In the genomic region with DNA sequence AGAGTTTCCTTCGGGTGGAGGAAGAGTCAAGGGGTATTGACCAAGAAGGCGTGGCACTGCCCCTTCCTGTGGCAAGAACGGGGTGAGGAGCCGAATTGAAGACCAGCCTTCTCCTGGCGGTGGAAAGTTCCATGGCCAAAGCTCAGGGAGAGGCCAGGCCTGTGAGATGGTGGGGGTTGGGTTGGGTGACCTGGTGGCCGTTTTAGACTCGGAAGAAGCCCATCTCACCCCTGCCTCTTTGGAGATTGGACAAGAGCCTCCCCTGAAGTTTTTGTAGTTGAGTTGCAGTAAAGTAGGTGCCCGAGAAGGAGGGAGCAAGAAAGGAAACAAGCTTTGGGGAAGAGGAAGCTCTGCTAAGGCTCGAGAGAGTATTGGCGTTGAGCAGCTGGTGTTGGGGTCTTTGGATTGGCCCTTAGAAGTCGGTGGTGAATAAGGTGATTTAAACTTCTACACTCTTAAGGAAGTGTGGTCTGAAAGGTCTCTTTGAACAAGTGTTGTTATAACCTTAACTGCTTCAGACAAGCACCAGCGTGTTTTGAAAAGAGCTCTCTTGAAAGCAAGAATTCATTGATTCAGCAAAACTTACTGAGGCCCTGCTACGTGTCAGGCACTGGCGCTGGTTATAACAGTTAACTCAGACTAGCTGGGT, we compare ENCODE assay signal across 8 cellular contexts. TPM values are rescaled to one million over a fixed set of nuclear protein-coding genes. Genes with fewer than 3 reads are reported as not detected.
DNase-seq lines count a peak whose midpoint lies in the region; ATAC-seq and TF ChIP-seq lines count a peak whose summit lies in the region.

No MANE protein-coding gene starts in this region.

- H3K9ac ChIP-seq in iPS-15b (ENCODE audit: low read depth, low read length) = peak overlapping the region; percentile 82
- no peak overlapping the region for H3K9ac ChIP-seq in Karpas-422 (ENCODE audit: low read length)

- H3K4me2 ChIP-seq in Karpas-422 (ENCODE audit: low read depth, low read length, poor library complexity, severe bottlenecking) = no peak overlapping the region

- in situ Hi-C loops in gastrocnemius medialis (cut with MboI; ENCODE audit: low sequenced_read_pairs in 4 of 4) = no loop called here

- no peak overlapping the region for H3K27ac ChIP-seq in Karpas-422 (ENCODE audit: low read length)
- no peak overlapping the region for H3K27ac ChIP-seq in gastrocnemius medialis

- no peaks in the 10 kb centered on the region for H4K20me1 ChIP-seq in Karpas-422 (ENCODE audit: insufficient read depth, low read depth, low read length)

- H3K4me3 Mint-ChIP-seq in activated CD4-positive, alpha-beta T cell treated with anti-CD3 and anti-CD28 coated beads for 36 hours = peak overlapping the region; percentile 83
- peak overlapping the region; percentile 94 for H3K4me3 Mint-ChIP-seq in activated T-helper 1 cell treated with anti-CD3 and anti-CD28 coated beads, Interleukin-12 subunit alpha, Interleukin-12 subunit beta, Interleukin-2, Interleukin-4 antibody, amounts not matched to agents 30 ng/mL and 10 ng/mL and 1 ng/mL, durations not matched to agents 14 hours and 24 hours and 36 hours
- H3K4me3 Mint-ChIP-seq in stimulated activated memory B cell treated with anti-CD40 and anti-IgM and Interleukin-4, amounts not matched to agents 10 μg/mL and 1 μg/mL and 100 μg/mL, for 72 hours = peak overlapping the region; percentile 89

- no peaks in the 10 kb centered on the region for H3K9me3 Mint-ChIP-seq in activated CD4-positive, alpha-beta T cell treated with anti-CD3 and anti-CD28 coated beads for 36 hours (ENCODE audit: low read depth)
- H3K9me3 Mint-ChIP-seq in activated T-helper 1 cell treated with anti-CD3 and anti-CD28 coated beads, Interleukin-12 subunit alpha, Interleukin-12 subunit beta, Interleukin-2, Interleukin-4 antibody, amounts not matched to agents 30 ng/mL and 10 ng/mL and 1 ng/mL, durations not matched to agents 14 hours and 24 hours and 36 hours = no peaks in the 10 kb centered on the region
- no peaks in the 10 kb centered on the region for H3K9me3 Mint-ChIP-seq in stimulated activated memory B cell treated with anti-CD40 and anti-IgM and Interleukin-4, amounts not matched to agents 10 μg/mL and 1 μg/mL and 100 μg/mL, for 72 hours

- H3K4me1 ChIP-seq in iPS-15b (ENCODE audit: control insufficient read depth, insufficient read depth, low read length) (peaks cover 31% of the 10 kb centered on the region), Karpas-422 (ENCODE audit: low read length) (0 out of 2 replicates have a peak, but pooled peaks cover 3% of the 10 kb centered on the region), gastrocnemius medialis (peaks cover 0 to 4% of the 10 kb centered on the region in 2 donors)

- CTCF ChIA-PET in activated CD4-positive, alpha-beta T cell treated with anti-CD3 and anti-CD28 coated beads for 36 hours (lab: Charles Lee) = interaction anchor here (0.6 to 3.0 kb wide), 8 partner anchors 10 to 139 kb away, joined by 3 to 12 read pairs (median 4); a partner anchor contains a TSS

- ATAC-seq in activated CD4-positive, alpha-beta T cell treated with anti-CD3 and anti-CD28 coated beads for 36 hours = no peak
- no peak for ATAC-seq in stimulated activated memory B cell treated with anti-CD40 and anti-IgM and Interleukin-4, amounts not matched to agents 10 μg/mL and 1 μg/mL and 100 μg/mL, for 72 hours
- ATAC-seq in gastrocnemius medialis = no peak
- no peak for ATAC-seq in GM18870 (IDR thresholded peaks at IDR 0.05; ENCODE audit: unreplicated experiment)

- H2AFZ ChIP-seq in Karpas-422 (ENCODE audit: low read length) = no peak overlapping the region

- H3K4me3 ChIP-seq in iPS-15b (ENCODE audit: low read depth, low read length) = peak overlapping the region; percentile 84
- H3K4me3 ChIP-seq in Karpas-422 (ENCODE audit: low read length) = no peak overlapping the region
- H3K4me3 ChIP-seq in gastrocnemius medialis = peak overlapping the region in 1 of 4 donors; percentile 54

- H3K4me1 Mint-ChIP-seq in activated CD4-positive, alpha-beta T cell treated with anti-CD3 and anti-CD28 coated beads for 36 hours = peaks cover 40% of the 10 kb centered on the region
- peaks cover 57% of the 10 kb centered on the region for H3K4me1 Mint-ChIP-seq in activated T-helper 1 cell treated with anti-CD3 and anti-CD28 coated beads, Interleukin-12 subunit alpha, Interleukin-12 subunit beta, Interleukin-2, Interleukin-4 antibody, amounts not matched to agents 30 ng/mL and 10 ng/mL and 1 ng/mL, durations not matched to agents 14 hours and 24 hours and 36 hours (ENCODE audit: low read depth)
- H3K4me1 Mint-ChIP-seq in stimulated activated memory B cell treated with anti-CD40 and anti-IgM and Interleukin-4, amounts not matched to agents 10 μg/mL and 1 μg/mL and 100 μg/mL, for 72 hours = peaks cover 69% of the 10 kb centered on the region

- peak overlapping the region; percentile 92 for H3K27ac Mint-ChIP-seq in activated CD4-positive, alpha-beta T cell treated with anti-CD3 and anti-CD28 coated beads for 36 hours
- H3K27ac Mint-ChIP-seq in activated T-helper 1 cell treated with anti-CD3 and anti-CD28 coated beads, Interleukin-12 subunit alpha, Interleukin-12 subunit beta, Interleukin-2, Interleukin-4 antibody, amounts not matched to agents 30 ng/mL and 10 ng/mL and 1 ng/mL, durations not matched to agents 14 hours and 24 hours and 36 hours = peak overlapping the region; percentile 93
- peak overlapping the region; percentile 95 for H3K27ac Mint-ChIP-seq in stimulated activated memory B cell treated with anti-CD40 and anti-IgM and Interleukin-4, amounts not matched to agents 10 μg/mL and 1 μg/mL and 100 μg/mL, for 72 hours

- TF ChIP-seq CTCF in gastrocnemius medialis (IDR thresholded peaks at IDR 0.05 in 4 of 5, conservative IDR thresholded peaks at IDR 0.05 in 1 of 5) = no peak

- H3K27me3 Mint-ChIP-seq in activated CD4-positive, alpha-beta T cell treated with anti-CD3 and anti-CD28 coated beads for 36 hours = no peaks in the 10 kb centered on the region
- H3K27me3 Mint-ChIP-seq in activated T-helper 1 cell treated with anti-CD3 and anti-CD28 coated beads, Interleukin-12 subunit alpha, Interleukin-12 subunit beta, Interleukin-2, Interleukin-4 antibody, amounts not matched to agents 30 ng/mL and 10 ng/mL and 1 ng/mL, durations not matched to agents 14 hours and 24 hours and 36 hours (ENCODE audit: insufficient read depth) = no peaks in the 10 kb centered on the region
- H3K27me3 Mint-ChIP-seq in stimulated activated memory B cell treated with anti-CD40 and anti-IgM and Interleukin-4, amounts not matched to agents 10 μg/mL and 1 μg/mL and 100 μg/mL, for 72 hours = no peaks in the 10 kb centered on the region

- POLR2A ChIA-PET in activated CD4-positive, alpha-beta T cell treated with anti-CD3 and anti-CD28 coated beads for 36 hours (lab: Charles Lee) = interaction anchor here (1.0 kb wide), 1 partner anchor 25 kb away, joined by 3 read pairs; no protein-coding TSS in a partner anchor

- H3K9me2 ChIP-seq in Karpas-422 (replicated peaks; ENCODE audit: insufficient read depth, low read length) = no peaks in the 10 kb centered on the region

- TF ChIP-seq POLR2A in gastrocnemius medialis (IDR thresholded peaks at IDR 0.05) = no peak

- peaks cover 2% of the 10 kb centered on the region for H3K36me3 Mint-ChIP-seq in activated CD4-positive, alpha-beta T cell treated with anti-CD3 and anti-CD28 coated beads for 36 hours (ENCODE audit: low read depth)
- no peaks in the 10 kb centered on the region for H3K36me3 Mint-ChIP-seq in activated T-helper 1 cell treated with anti-CD3 and anti-CD28 coated beads, Interleukin-12 subunit alpha, Interleukin-12 subunit beta, Interleukin-2, Interleukin-4 antibody, amounts not matched to agents 30 ng/mL and 10 ng/mL and 1 ng/mL, durations not matched to agents 14 hours and 24 hours and 36 hours (ENCODE audit: low read depth)
- peaks cover 26% of the 10 kb centered on the region for H3K36me3 Mint-ChIP-seq in stimulated activated memory B cell treated with anti-CD40 and anti-IgM and Interleukin-4, amounts not matched to agents 10 μg/mL and 1 μg/mL and 100 μg/mL, for 72 hours

- DNase-seq in activated CD4-positive, alpha-beta T cell treated with anti-CD3 and anti-CD28 coated beads for 36 hours = no peak
- DNase-seq in activated CD4-positive, alpha-beta T cell treated with anti-CD3 and anti-CD28 coated beads, Interleukin-2, amount 50 U/mL, for 1 hour = no peak
- DNase-seq in activated T-helper 1 cell treated with anti-CD3 and anti-CD28 coated beads, Interleukin-12 subunit alpha, Interleukin-12 subunit beta, Interleukin-2, Interleukin-4 antibody, amounts not matched to agents 30 ng/mL and 10 ng/mL and 1 ng/mL, durations not matched to agents 14 hours and 24 hours and 36 hours (ENCODE audit: low spot score) = no peak
- DNase-seq in Karpas-422 = no peak
- DNase-seq in gastrocnemius medialis = no peak

- H3K36me3 ChIP-seq in iPS-15b (ENCODE audit: control insufficient read depth, insufficient read depth, low read length) (no peaks in the 10 kb centered on the region), Karpas-422 (ENCODE audit: insufficient read depth, low read length) (no peaks in the 10 kb centered on the region), gastrocnemius medialis (no peaks in the 10 kb centered on the region)

- intact Hi-C loops in activated CD4-positive, alpha-beta T cell treated with anti-CD3 and anti-CD28 coated beads for 36 hours (cut with DNase I, micrococcal nuclease) = loop anchor here in 1 of 2 experiments (2.0 kb wide), 1 partner anchor 71 kb away; no protein-coding TSS in a partner anchor
- intact Hi-C loops in activated T-helper 1 cell treated with anti-CD3 and anti-CD28 coated beads, Interleukin-12 subunit alpha, Interleukin-12 subunit beta, Interleukin-2, Interleukin-4 antibody, amounts not matched to agents 30 ng/mL and 10 ng/mL and 1 ng/mL, durations not matched to agents 14 hours and 24 hours and 36 hours (cut with micrococcal nuclease) = loop anchor here (2.0 kb wide), 1 partner anchor 21 kb away; no protein-coding TSS in a partner anchor
- intact Hi-C loops in gastrocnemius medialis (cut with DNase I; ENCODE audit: low total_unique reads) = no loop called here

- H3K27me3 ChIP-seq in iPS-15b (ENCODE audit: control insufficient read depth, insufficient read depth, low read length) (no peaks in the 10 kb centered on the region), Karpas-422 (ENCODE audit: low read length) (no peaks in the 10 kb centered on the region), gastrocnemius medialis (peaks cover 16 to 23% (median 21%) of the 10 kb centered on the region in 3 donors)

- H3K9me3 ChIP-seq in iPS-15b (ENCODE audit: control insufficient read depth, insufficient read depth, low read length) (no peaks in the 10 kb centered on the region), Karpas-422 (ENCODE audit: low read length) (no peaks in the 10 kb centered on the region), gastrocnemius medialis (no peaks in the 10 kb centered on the region)

- no peaks in the 10 kb centered on the region for H3K79me2 ChIP-seq in Karpas-422 (ENCODE audit: low read length)

RNA-seq across cellular contexts. Expression of a gene that starts 1.0 kb away (rescaled TPM):
- 10 to 100 TPM; 46.0 to 49.0 TPM for total RNA-seq in activated CD4-positive, alpha-beta T cell treated with anti-CD3 and anti-CD28 coated beads for 36 hours
- 79.6 and 86.8 TPM in 2 replicates for total RNA-seq in activated T-helper 1 cell treated with anti-CD3 and anti-CD28 coated beads, Interleukin-12 subunit alpha, Interleukin-12 subunit beta, Interleukin-2, Interleukin-4 antibody, amounts not matched to agents 30 ng/mL and 10 ng/mL and 1 ng/mL, durations not matched to agents 14 hours and 24 hours and 36 hours
- total RNA-seq in Karpas-422 (2014; rRNA removed; shearing (Covaris generic); ENCODE audit: low replicate concordance) = 0.22 and 1.7 TPM in 2 replicates
- total RNA-seq in gastrocnemius medialis = 1 to 10 TPM in 3 of 4 donors, under 1 TPM in 1; 0.26 to 4.0 (median 1.6) TPM

RNA-seq across cellular contexts. Expression of a gene that starts 9.2 kb away (rescaled TPM):
- 1 to 10 TPM; 1.6 to 1.7 TPM for total RNA-seq in activated CD4-positive, alpha-beta T cell treated with anti-CD3 and anti-CD28 coated beads for 36 hours
- total RNA-seq in activated T-helper 1 cell treated with anti-CD3 and anti-CD28 coated beads, Interleukin-12 subunit alpha, Interleukin-12 subunit beta, Interleukin-2, Interleukin-4 antibody, amounts not matched to agents 30 ng/mL and 10 ng/mL and 1 ng/mL, durations not matched to agents 14 hours and 24 hours and 36 hours = 65.1 and 66.9 TPM in 2 replicates
- not detected in 2 replicates for total RNA-seq in Karpas-422 (2014; rRNA removed; shearing (Covaris generic); ENCODE audit: low replicate concordance)
- 10 to 100 TPM in 1 of 4 donors, 1 to 10 TPM in 3; 1.3 to 48.8 (median 7.1) TPM for total RNA-seq in gastrocnemius medialis

RNA-seq across cellular contexts. Expression of a gene that starts 38.7 kb away (rescaled TPM):
- not detected for total RNA-seq in activated CD4-positive, alpha-beta T cell treated with anti-CD3 and anti-CD28 coated beads for 36 hours
- total RNA-seq in activated T-helper 1 cell treated with anti-CD3 and anti-CD28 coated beads, Interleukin-12 subunit alpha, Interleukin-12 subunit beta, Interleukin-2, Interleukin-4 antibody, amounts not matched to agents 30 ng/mL and 10 ng/mL and 1 ng/mL, durations not matched to agents 14 hours and 24 hours and 36 hours = 0.71 TPM in 1 of 2 replicates, not detected in the other
- not detected in 2 replicates for total RNA-seq in Karpas-422 (2014; rRNA removed; shearing (Covaris generic); ENCODE audit: low replicate concordance)
- 1 to 10 TPM in 2 of 4 donors, not detected in 2; 5.8 to 7.0 TPM for total RNA-seq in gastrocnemius medialis

RNA-seq across cellular contexts. Expression of a gene that starts 41.3 kb away (rescaled TPM):
- total RNA-seq in activated CD4-positive, alpha-beta T cell treated with anti-CD3 and anti-CD28 coated beads for 36 hours = 1 to 10 TPM in 1 of 2 experiments, under 1 TPM in 1; 0.91 to 1.2 TPM
- 1.4 and 1.7 TPM in 2 replicates for total RNA-seq in activated T-helper 1 cell treated with anti-CD3 and anti-CD28 coated beads, Interleukin-12 subunit alpha, Interleukin-12 subunit beta, Interleukin-2, Interleukin-4 antibody, amounts not matched to agents 30 ng/mL and 10 ng/mL and 1 ng/mL, durations not matched to agents 14 hours and 24 hours and 36 hours
- 2.5 and 3.2 TPM in 2 replicates for total RNA-seq in Karpas-422 (2014; rRNA removed; shearing (Covaris generic); ENCODE audit: low replicate concordance)
- total RNA-seq in gastrocnemius medialis = not detected

RNA-seq across cellular contexts. Expression of a gene that starts 50.4 kb away (rescaled TPM):
- 10 to 100 TPM; 76.3 to 90.1 TPM for total RNA-seq in activated CD4-positive, alpha-beta T cell treated with anti-CD3 and anti-CD28 coated beads for 36 hours
- 89.8 and 96.0 TPM in 2 replicates for total RNA-seq in activated T-helper 1 cell treated with anti-CD3 and anti-CD28 coated beads, Interleukin-12 subunit alpha, Interleukin-12 subunit beta, Interleukin-2, Interleukin-4 antibody, amounts not matched to agents 30 ng/mL and 10 ng/mL and 1 ng/mL, durations not matched to agents 14 hours and 24 hours and 36 hours
- 31.0 and 58.0 TPM in 2 replicates for total RNA-seq in Karpas-422 (2014; rRNA removed; shearing (Covaris generic); ENCODE audit: low replicate concordance)
- total RNA-seq in gastrocnemius medialis = 10 to 100 TPM; 28.3 to 39.5 (median 31.9) TPM

Comparison
In these comparisons a context has a peak if more than half of its experiments do, and no peak if none do; other contexts are left out.
1. RNA of a gene that starts 1.0 kb away (total RNA-seq): 79.6 to 86.8 TPM in activated T-helper 1 cell treated with anti-CD3 and anti-CD28 coated beads, Interleukin-12 subunit alpha, Interleukin-12 subunit beta, Interleukin-2, Interleukin-4 antibody, amounts not matched to agents 30 ng/mL and 10 ng/mL and 1 ng/mL, durations not matched to agents 14 hours and 24 hours and 36 hours and 46.0 to 49.0 TPM in activated CD4-positive, alpha-beta T cell treated with anti-CD3 and anti-CD28 coated beads for 36 hours; 0.26 to 4.0 TPM in gastrocnemius medialis and 0.22 to 1.7 TPM in Karpas-422; every median in the first group is over 4 times any median in the second.
2. Peak in every context shown above with its lines, with median percentiles within 50 percentile points of each other: H3K27ac Mint-ChIP-seq and H3K4me3 Mint-ChIP-seq.